Comparison of ENCODE assay signal across 3 cellular contexts in genomic region chr1:175367896-175368295, GRCh38.
"Had no signal": no experiment of that assay in that cellular context is flagged by ENCODE, and none has a peak within 500 bp of the region (broad histone marks: within the 10 kb centered on the region; RNA-seq: fewer than 3 reads in every experiment).

No MANE protein-coding gene starts in this region.

- ATAC-seq: GM12878 had no signal

- DNase-seq: GDM1, GF-D8 had no signal

- H3K4me3 ChIP-seq: GM12878 had no signal
